11 cellular contexts compared by ENCODE assay signal in genomic region chr4:77145806-77146425, GRCh38. TPM values are rescaled to one million over a fixed set of nuclear protein-coding genes. Genes with fewer than 3 reads are reported as not detected.
A peak's percentile ranks its signal among the peaks of the same experiment; 100 is the strongest.
DNase-seq lines count a peak whose midpoint lies in the region; ATAC-seq and TF ChIP-seq lines count a peak whose summit lies in the region.
"Had no signal": no experiment of that assay in that cellular context is flagged by ENCODE, and none has a peak within 500 bp of the region (broad histone marks: within the 10 kb centered on the region; RNA-seq: fewer than 3 reads in every experiment).

No MANE protein-coding gene starts in this region.

- intact Hi-C loops in left ventricle myocardium superior (cut with micrococcal nuclease) = loop anchor here (10.0 kb wide), 1 partner anchor 59 kb away; no protein-coding TSS in a partner anchor
- intact Hi-C loops in vagina (cut with DNase I) = no loop called here

- H3K4me3 ChIP-seq in cardiac muscle cell (no peak overlapping the region), SU-DHL-6 (ENCODE audit: insufficient read depth, low read length, poor library complexity, severe bottlenecking) (no peak overlapping the region), foreskin fibroblast (ENCODE audit: low read depth in 1 of 2, low read length in 2 of 2) (no peak overlapping the region), vagina (no peak overlapping the region)
- H3K4me3 ChIP-seq: lung had no signal

- no peaks in the 10 kb centered on the region for H3K27me3 ChIP-seq in cardiac muscle cell
- no peaks in the 10 kb centered on the region for H3K27me3 ChIP-seq in SU-DHL-6 (ENCODE audit: low read length)
- H3K27me3 ChIP-seq in vagina = no peaks in the 10 kb centered on the region

- no peak for TF ChIP-seq POLR2A in vagina (IDR thresholded peaks at IDR 0.05)

- TF ChIP-seq CTCF in cardiac muscle cell (IDR thresholded peaks at IDR 0.05; ENCODE audit: low read depth, low read length) = no peak
- TF ChIP-seq CTCF in SU-DHL-6 (IDR thresholded peaks at IDR 0.05; ENCODE audit: insufficient read depth, low read length, poor library complexity, severe bottlenecking) = no peak
- no peak for TF ChIP-seq CTCF in foreskin fibroblast (IDR thresholded peaks at IDR 0.05; ENCODE audit: low read depth, low read length)
- TF ChIP-seq CTCF in vagina (IDR thresholded peaks at IDR 0.05) = no peak

- H4K20me1 ChIP-seq in SU-DHL-6 (ENCODE audit: low read depth, low read length) = no peaks in the 10 kb centered on the region

- H3F3A ChIP-seq in SU-DHL-6 (ENCODE audit: insufficient read depth) = no peaks in the 10 kb centered on the region

- H3K36me3 ChIP-seq in cardiac muscle cell (no peaks in the 10 kb centered on the region), SU-DHL-6 (ENCODE audit: low read length) (no peaks in the 10 kb centered on the region), vagina (no peaks in the 10 kb centered on the region)

- peak overlapping the region; percentile 46 for H3K4me2 ChIP-seq in SU-DHL-6 (ENCODE audit: low read depth, low read length, poor library complexity, severe bottlenecking)

- no peaks in the 10 kb centered on the region for H3K9me2 ChIP-seq in SU-DHL-6 (replicated peaks; ENCODE audit: insufficient read depth, low read length)

- DNase-seq in cardiac muscle cell (ENCODE audit: low read depth in 1 of 2, low spot score in 1 of 2) = peak in 1 of 2 donors; percentile 38
- DNase-seq in left ventricle myocardium superior = no peak
- DNase-seq in foreskin fibroblast = peak; percentile 29 to 39
- no peak for DNase-seq in vagina (ENCODE audit: extremely low spot score in 2 of 2)
- DNase-seq in COLO829 (ENCODE audit: low spot score) = no peak
- DNase-seq in NCI-H1930 (lab: John Stamatoyannopoulos, UW) = no peak
- DNase-seq: NCI-H1417 treated with DMSO at 0.1 percent for 48 hours; stimulated activated CD4-positive, alpha-beta T cell treated with anti-CD3 and anti-CD28 coated beads, Interleukin-1b, Interleukin-23, amount 100 ng/mL, for 48 hours had no signal

- H2AFZ ChIP-seq in SU-DHL-6 (ENCODE audit: low read depth, low read length, severe bottlenecking) = peak overlapping the region; percentile 97

- H3K9me3 ChIP-seq in cardiac muscle cell (ENCODE audit: low read depth) = no peaks in the 10 kb centered on the region
- no peaks in the 10 kb centered on the region for H3K9me3 ChIP-seq in SU-DHL-6 (ENCODE audit: insufficient read depth, low read length)
- H3K9me3 ChIP-seq in vagina = no peaks in the 10 kb centered on the region

- H3K9ac ChIP-seq in SU-DHL-6 (ENCODE audit: low read length) = peak overlapping the region; percentile 41

- H3K27ac ChIP-seq in cardiac muscle cell (peak overlapping the region; percentile 74), SU-DHL-6 (ENCODE audit: low read depth, low read length) (peak overlapping the region; percentile 65), vagina (peak overlapping the region; percentile 29)

- H3K4me1 ChIP-seq in cardiac muscle cell (ENCODE audit: low read depth) (peaks cover 17% of the 10 kb centered on the region), vagina (peaks cover 22% of the 10 kb centered on the region)

- ATAC-seq in left ventricle myocardium superior (no peak), HG03139 (IDR thresholded peaks at IDR 0.05; ENCODE audit: unreplicated experiment) (no peak)

- no peaks in the 10 kb centered on the region for H3K79me2 ChIP-seq in SU-DHL-6 (ENCODE audit: insufficient read depth, low read length)

RNA-seq across cellular contexts. Expression of gene CCNG2, which starts 11.1 kb away (rescaled TPM):
- total RNA-seq in cardiac muscle cell (14.7 and 18.3 TPM in 2 replicates), left ventricle myocardium superior (10.3 TPM), vagina (31.4 TPM)
- polyA plus RNA-seq in cardiac muscle cell = 15.0 and 20.1 TPM in 2 replicates

Comparison
In these comparisons a context has a peak if more than half of its experiments do, and no peak if none do; other contexts are left out.
1. DNase-seq: peak in foreskin fibroblast (2 of 2); none in left ventricle myocardium superior (single experiment), vagina (0 of 2), COLO829 (single experiment) and NCI-H1930 (0 of 2).
2. Peak in every context shown above with its lines, with median percentiles within 50 percentile points of each other: H3K27ac ChIP-seq.